Comparison of ENCODE assay signal across 8 cellular contexts in the genomic region with DNA sequence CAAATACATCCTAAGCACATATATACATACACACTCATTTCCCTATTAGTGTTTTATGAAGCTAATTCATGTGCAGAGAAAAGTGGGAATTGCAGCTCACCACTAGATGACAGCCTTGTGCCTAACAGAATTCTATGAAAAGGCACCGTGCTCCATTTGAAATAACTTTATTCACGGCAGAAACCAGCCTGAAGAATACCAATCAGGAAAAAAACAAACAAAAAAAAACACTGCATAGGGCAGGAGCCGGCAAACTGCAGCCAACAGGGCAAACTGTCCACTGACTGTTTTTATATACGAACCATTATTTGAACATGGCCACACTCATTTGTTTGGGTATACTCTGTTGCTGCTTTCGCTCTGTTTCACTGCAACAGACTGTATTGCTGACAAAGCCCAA. TPM values are rescaled to one million over a fixed set of nuclear protein-coding genes. Genes with fewer than 3 reads are reported as not detected.
DNase-seq lines count a peak whose midpoint lies in the region; ATAC-seq and TF ChIP-seq lines count a peak whose summit lies in the region.

No MANE protein-coding gene starts in this region.

- H3K27ac Mint-ChIP-seq in activated naive CD8-positive, alpha-beta T cell treated with anti-CD3 and anti-CD28 coated beads, Interleukin-2, amount 50 U/mL, for 24 hours, result no peak overlapping the region

- H3K4me3 Mint-ChIP-seq in activated naive CD8-positive, alpha-beta T cell treated with anti-CD3 and anti-CD28 coated beads, Interleukin-2, amount 50 U/mL, for 24 hours, result no peak overlapping the region

- TF ChIP-seq CTCF in DOHH2 (IDR thresholded peaks at IDR 0.05; ENCODE audit: low read depth, low read length, poor library complexity, severe bottlenecking), result peak; percentile 45
- peak; percentile 97 for TF ChIP-seq CTCF in LNCAP (IDR thresholded peaks at IDR 0.05)
- TF ChIP-seq CTCF in stomach (IDR thresholded peaks at IDR 0.05), result peak in 5 of 7 experiments; percentile 25 to 54 (median 38)

- TF ChIP-seq POLR2A in stomach (IDR thresholded peaks at IDR 0.05), result no peak

- no peaks in the 10 kb centered on the region for H3K9me3 Mint-ChIP-seq in activated naive CD8-positive, alpha-beta T cell treated with anti-CD3 and anti-CD28 coated beads, Interleukin-2, amount 50 U/mL, for 24 hours

- no peaks in the 10 kb centered on the region for H3K27me3 ChIP-seq in DOHH2 (ENCODE audit: control insufficient read depth, low read length)
- no peaks in the 10 kb centered on the region for H3K27me3 ChIP-seq in stomach

- H3K9me2 ChIP-seq in DOHH2 (replicated peaks; ENCODE audit: control insufficient read depth, low read length), result no peaks in the 10 kb centered on the region

- H3K4me1 ChIP-seq in DOHH2 (ENCODE audit: control insufficient read depth, low read length) (no peaks in the 10 kb centered on the region), stomach (peaks cover 12 to 25% (median 16%) of the 10 kb centered on the region in 4 donors)

- peak; percentile 20 for ATAC-seq in activated naive CD8-positive, alpha-beta T cell treated with anti-CD3 and anti-CD28 coated beads, Interleukin-2, amount 50 U/mL, for 24 hours
- ATAC-seq in GM19455 (IDR thresholded peaks at IDR 0.05; ENCODE audit: unreplicated experiment), result no peak
- ATAC-seq in HG03135 (IDR thresholded peaks at IDR 0.05; ENCODE audit: unreplicated experiment), result no peak
- no peak for ATAC-seq in HG03469 (IDR thresholded peaks at IDR 0.05; ENCODE audit: unreplicated experiment)

- WGBS in stomach, 5 donors, result 19 to 32% (median 22%) methylated on average over 5 of the region's 5 CpGs

- H4K20me1 ChIP-seq in DOHH2 (ENCODE audit: control insufficient read depth, insufficient read depth, low read depth, low read length), result no peaks in the 10 kb centered on the region

- H3K4me3 ChIP-seq in DOHH2 (ENCODE audit: low read length) (no peak overlapping the region), stomach (peak overlapping the region in 2 of 4 donors; percentile 14 to 16)

- peaks cover 24% of the 10 kb centered on the region for H3K4me1 Mint-ChIP-seq in activated naive CD8-positive, alpha-beta T cell treated with anti-CD3 and anti-CD28 coated beads, Interleukin-2, amount 50 U/mL, for 24 hours

- H3K4me2 ChIP-seq in DOHH2 (ENCODE audit: low read length), result no peak overlapping the region

- peaks cover 6% of the 10 kb centered on the region for H3K36me3 Mint-ChIP-seq in activated naive CD8-positive, alpha-beta T cell treated with anti-CD3 and anti-CD28 coated beads, Interleukin-2, amount 50 U/mL, for 24 hours (ENCODE audit: low read depth)

- peaks cover 11% of the 10 kb centered on the region; the same call in 1 of the 2 replicates for H3F3A ChIP-seq in DOHH2 (ENCODE audit: control insufficient read depth, insufficient read depth)

- H3K9me3 ChIP-seq in DOHH2 (ENCODE audit: control insufficient read depth, insufficient read depth, low read length) (no peaks in the 10 kb centered on the region), stomach (no peaks in the 10 kb centered on the region)

- H3K27me3 Mint-ChIP-seq in activated naive CD8-positive, alpha-beta T cell treated with anti-CD3 and anti-CD28 coated beads, Interleukin-2, amount 50 U/mL, for 24 hours, result no peaks in the 10 kb centered on the region

- intact Hi-C loops in stomach (cut with DNase I; ENCODE audit: low total_unique reads), result no loop called here

- peaks cover 20% of the 10 kb centered on the region for H3K36me3 ChIP-seq in DOHH2 (ENCODE audit: control insufficient read depth, low read length)
- peaks cover 5 to 49% (median 36%) of the 10 kb centered on the region in 4 donors for H3K36me3 ChIP-seq in stomach

- no peak for TF ChIP-seq EP300 in stomach (IDR thresholded peaks at IDR 0.05)

- H3K79me2 ChIP-seq in DOHH2 (ENCODE audit: control insufficient read depth, low read length), result no peaks in the 10 kb centered on the region

- H3K27ac ChIP-seq in DOHH2 (ENCODE audit: low read depth, low read length) (no peak overlapping the region), stomach (peak overlapping the region in 3 of 5 donors; percentile 5 to 31 (median 12))

- no peak for DNase-seq in activated naive CD8-positive, alpha-beta T cell treated with anti-CD3 and anti-CD28 coated beads, Interleukin-2, amount 50 U/mL, for 24 hours
- peak; percentile 22 to 89 for DNase-seq in hippocampal formation (lab: John Stamatoyannopoulos, UW)
- DNase-seq in stomach, result no peak

RNA-seq across cellular contexts. Expression of gene ERMP1, which starts 33.6 kb away (rescaled TPM):
- 10 to 100 TPM; 15.6 to 32.1 (median 18.0) TPM for total RNA-seq in stomach
- polyA plus RNA-seq in stomach, result 1 to 10 TPM; 2.0 to 7.1 (median 3.9) TPM

Comparison
In these comparisons a context has a peak if more than half of its experiments do, and no peak if none do; other contexts are left out.
1. CTCF ChIP-seq: peak in every context shown above with its lines; median percentile 97 in LNCAP; 45 in DOHH2; 38 in stomach.
2. DNase-seq: peak in hippocampal formation (2 of 2); none in activated naive CD8-positive, alpha-beta T cell treated with anti-CD3 and anti-CD28 coated beads, Interleukin-2, amount 50 U/mL, for 24 hours (single experiment) and stomach (single experiment).